In genomic region chr16:89050119-89050867, GRCh38 we compare ENCODE assay signal across 15 cellular contexts. TPM values are rescaled to one million over a fixed set of nuclear protein-coding genes. Genes with fewer than 3 reads are reported as not detected.
DNase-seq lines count a peak whose midpoint lies in the region; ATAC-seq, FAIRE-seq and TF ChIP-seq lines count a peak whose summit lies in the region.
"Had no signal": no experiment of that assay in that cellular context is flagged by ENCODE, and none has a peak within 500 bp of the region (broad histone marks: within the 10 kb centered on the region; RNA-seq: fewer than 3 reads in every experiment).

No MANE protein-coding gene starts in this region.

- H3K4me3 ChIP-seq in OCI-LY3 (ENCODE audit: low read length) (no peak overlapping the region), kidney (ENCODE audit: low read length in 2 of 2) (no peak overlapping the region), spleen (no peak overlapping the region), mammary epithelial cell (replicated peaks in 1 of 3; ENCODE audit: insufficient read depth in 1 of 3, low read depth in 2 of 3, low read length in 3 of 3) (no peak overlapping the region)

- H3K79me2 ChIP-seq in OCI-LY3 (ENCODE audit: low read length) (no peaks in the 10 kb centered on the region), mammary epithelial cell (ENCODE audit: insufficient read depth, low read length) (no peaks in the 10 kb centered on the region)

- no peak overlapping the region for H2AFZ ChIP-seq in OCI-LY3 (ENCODE audit: low read depth, low read length)
- H2AFZ ChIP-seq in mammary epithelial cell (ENCODE audit: low read depth, low read length): no peak overlapping the region

- DNase-seq in Right ventricle myocardium superior (peak; percentile 33), left cardiac atrium (no peak), kidney (peak; percentile 55), spleen (peak; percentile 74), mammary epithelial cell (no peak), GM13976 (ENCODE audit: low spot score) (no peak), germinal center (ENCODE audit: low spot score) (no peak)
- DNase-seq: DND-41, NCI-H1105, NCI-H2081 treated with DMSO at 0.1 percent for 48 hours, NCI-H774, OCI-M1, SIG-M5 had no signal

- H3K4me1 ChIP-seq in OCI-LY3 (ENCODE audit: low read length) (peaks cover 15% of the 10 kb centered on the region), kidney (ENCODE audit: control insufficient read depth in 1 of 2, insufficient read depth in 1 of 2, low read depth in 1 of 2, low read length in 2 of 2) (no peaks in the 10 kb centered on the region), spleen (peaks cover 0 to 27% (median 3%) of the 10 kb centered on the region in 6 donors), mammary epithelial cell (ENCODE audit: insufficient read depth, low read length) (peaks cover 22% of the 10 kb centered on the region)

- no peak for TF ChIP-seq POLR2A in spleen (IDR thresholded peaks at IDR 0.05)

- H3K9ac ChIP-seq in OCI-LY3 (ENCODE audit: low read length) (no peak overlapping the region), kidney (ENCODE audit: low read length in 2 of 2) (no peak overlapping the region), mammary epithelial cell (ENCODE audit: insufficient read depth, low read length) (no peak overlapping the region)

- H3K36me3 ChIP-seq in OCI-LY3 (replicated peaks; ENCODE audit: low read depth, low read length): no peaks in the 10 kb centered on the region
- H3K36me3 ChIP-seq in kidney (ENCODE audit: control insufficient read depth in 1 of 2, insufficient read depth in 2 of 2, low read length in 2 of 2): no peaks in the 10 kb centered on the region
- no peaks in the 10 kb centered on the region for H3K36me3 ChIP-seq in spleen
- no peaks in the 10 kb centered on the region for H3K36me3 ChIP-seq in mammary epithelial cell (ENCODE audit: insufficient read depth, low read length)

- intact Hi-C loops in Right ventricle myocardium superior (cut with DNase I) (no loop called here), left cardiac atrium (cut with DNase I) (no loop called here), kidney (cut with DNase I) (no loop called here), spleen (cut with DNase I; ENCODE audit: low total_unique reads) (no loop called here), mammary epithelial cell (cut with micrococcal nuclease) (loop anchor here (5.0 kb wide), 2 partner anchors 107 to 233 kb away; no protein-coding TSS in a partner anchor)

- ATAC-seq in Right ventricle myocardium superior (ENCODE audit: poor library complexity): no peak
- ATAC-seq in left cardiac atrium: no peak

- H3K4me2 ChIP-seq in OCI-LY3 (ENCODE audit: low read length) (peak overlapping the region; percentile 8; the same call in 1 of the 2 replicates), mammary epithelial cell (ENCODE audit: insufficient read depth, low read depth, low read length) (no peak overlapping the region)

- H3K27me3 ChIP-seq in OCI-LY3 (ENCODE audit: low read depth, low read length) (peaks cover 5% of the 10 kb centered on the region; the same call in 1 of the 2 replicates), spleen (replicated peaks in 1 of 7) (peaks cover 0 to 79% (median 9%) of the 10 kb centered on the region in 7 donors), mammary epithelial cell (ENCODE audit: insufficient read depth, low read length) (peaks cover 8% of the 10 kb centered on the region)

- TF ChIP-seq CTCF in OCI-LY3 (IDR thresholded peaks at IDR 0.05; ENCODE audit: low read depth, low read length) (no peak), kidney (IDR thresholded peaks at IDR 0.05; ENCODE audit: borderline replicate concordance, extremely low read depth, insufficient read depth) (no peak), spleen (IDR thresholded peaks at IDR 0.05 in 8 of 11, conservative IDR thresholded peaks at IDR 0.05 in 3 of 11) (no peak), mammary epithelial cell (conservative IDR thresholded peaks at IDR 0.05 in 1 of 2, IDR thresholded peaks at IDR 0.05 in 1 of 2; ENCODE audit: extremely low read depth in 1 of 2, insufficient read depth in 1 of 2, low read depth in 1 of 2, low read length in 2 of 2) (no peak), GM13976 (IDR thresholded peaks at IDR 0.05; ENCODE audit: borderline replicate concordance, control extremely low read depth, extremely low read depth, insufficient read depth, missing control alignments) (no peak)

- FAIRE-seq in kidney (lab: Jason Lieb, UNC): no peak
- FAIRE-seq: H1 had no signal

- in situ Hi-C loops in mammary epithelial cell (cut with MboI; ENCODE audit: low sequenced_read_pairs in 2 of 2) (no loop called here), GM13976 (cut with MboI; ENCODE audit: low sequenced_read_pairs, unreplicated experiment) (no loop called here)

- H3K9me3 ChIP-seq in OCI-LY3 (ENCODE audit: insufficient read depth, low read length): no peaks in the 10 kb centered on the region
- H3K9me3 ChIP-seq in kidney (ENCODE audit: control insufficient read depth in 1 of 2, low read length in 2 of 2): no peaks in the 10 kb centered on the region
- H3K9me3 ChIP-seq in spleen: no peaks in the 10 kb centered on the region
- no peaks in the 10 kb centered on the region for H3K9me3 ChIP-seq in mammary epithelial cell (replicated peaks; ENCODE audit: insufficient read depth, low read length)

- CTCF ChIA-PET in mammary epithelial cell (lab: Charles Lee; ENCODE audit: low non-redundant PET): no interaction called here

- H4K20me1 ChIP-seq in OCI-LY3 (ENCODE audit: insufficient read depth, low read length) (no peaks in the 10 kb centered on the region), mammary epithelial cell (ENCODE audit: insufficient read depth, low read length) (peaks cover 2% of the 10 kb centered on the region)

- dilution Hi-C loops in mammary epithelial cell (cut with HindIII; ENCODE audit: low sequenced_read_pairs): no loop called here

- no peak overlapping the region for H3K27ac ChIP-seq in OCI-LY3 (ENCODE audit: low read length)
- H3K27ac ChIP-seq in kidney (ENCODE audit: low read depth in 2 of 2, low read length in 2 of 2): no peak overlapping the region
- no peak overlapping the region for H3K27ac ChIP-seq in spleen
- H3K27ac ChIP-seq in mammary epithelial cell (ENCODE audit: insufficient read depth, low read depth, low read length): no peak overlapping the region

- no TSS peak for BruUV-seq in mammary epithelial cell (replicated peaks; lab: Mats Ljungman, UMichigan)

- WGBS in spleen, 5 donors: 80 to 87% (median 84%) methylated on average over 14 to 21 of the region's 21 CpGs
- WGBS in mammary epithelial cell (ENCODE audit: low coverage, missing lambda C conversion rate): 63% methylated on average over 7 of the region's 21 CpGs

RNA-seq across cellular contexts. Expression of gene ACSF3, which starts 43.4 kb away (rescaled TPM):
- total RNA-seq in Right ventricle myocardium superior: 15.5 TPM
- 10 to 100 TPM; 14.9 to 16.2 TPM for total RNA-seq in left cardiac atrium
- total RNA-seq in kidney: 33.2 TPM
- polyA plus RNA-seq in kidney (ENCODE audit: insufficient read depth, low read depth, low replicate concordance): 39.0 TPM
- 10 to 100 TPM; 39.9 to 68.1 (median 50.0) TPM for total RNA-seq in spleen
- 10 to 100 TPM; 35.4 to 50.2 (median 45.9) TPM for polyA plus RNA-seq in spleen
- 10 to 100 TPM; 18.0 to 31.8 TPM for total RNA-seq in mammary epithelial cell
- polyA plus RNA-seq in mammary epithelial cell: 13.3 TPM
- polyA minus RNA-seq in mammary epithelial cell: 22.6 TPM

Comparison
In these comparisons a context has a peak if more than half of its experiments do, and no peak if none do; other contexts are left out.
1. DNase-seq: peak in Right ventricle myocardium superior (single experiment), kidney (single experiment) and spleen (single experiment); none in left cardiac atrium (single experiment), mammary epithelial cell (single experiment), GM13976 (single experiment) and germinal center (single experiment).